14 cellular contexts compared by ENCODE assay signal in genomic region chr15:41928100-41928499, GRCh38. TPM values are rescaled to one million over a fixed set of nuclear protein-coding genes. Genes with fewer than 3 reads are reported as not detected.
DNase-seq lines count a peak whose midpoint lies in the region; ATAC-seq, FAIRE-seq and TF ChIP-seq lines count a peak whose summit lies in the region.
"Had no signal": no experiment of that assay in that cellular context is flagged by ENCODE, and none has a peak within 500 bp of the region (broad histone marks: within the 10 kb centered on the region; RNA-seq: fewer than 3 reads in every experiment).

No MANE protein-coding gene starts in this region.

- no TSS peak for BruUV-seq in PC-3 (replicated peaks; lab: Mats Ljungman, UMichigan)

- TF ChIP-seq POLR2A in GM12891 (IDR thresholded peaks at IDR 0.05; ENCODE audit: low read depth, low read length) (peak; percentile 8; the same call in 1 of the 2 replicates), spleen (IDR thresholded peaks at IDR 0.05) (no peak), GM12892 (IDR thresholded peaks at IDR 0.05; ENCODE audit: low read depth, low read length) (no peak)

- peaks cover 25% of the 10 kb centered on the region for H3K36me3 ChIP-seq in PC-3 (ENCODE audit: low read depth, low read length)
- peaks cover 0 to 24% (median 0%) of the 10 kb centered on the region in 6 donors for H3K36me3 ChIP-seq in spleen

- peaks cover 55% of the 10 kb centered on the region for H3K79me2 ChIP-seq in PC-3 (ENCODE audit: low read length)

- peak overlapping the region; percentile 97 for H3K27ac ChIP-seq in PC-3 (ENCODE audit: low read length)
- peak overlapping the region in 7 of 8 donors; percentile 19 to 79 (median 74) for H3K27ac ChIP-seq in spleen

- H3F3A ChIP-seq in PC-3 (ENCODE audit: low read length, unreplicated experiment) = peaks cover 17% of the 10 kb centered on the region

- ATAC-seq in PC-3 = peak; percentile 57
- ATAC-seq in left colon = peak; percentile 66
- ATAC-seq in omental fat pad (ENCODE audit: low FRiP score) = no peak
- ATAC-seq: naive thymus-derived CD8-positive, alpha-beta T cell had no signal

- no peak overlapping the region for H2AFZ ChIP-seq in PC-3 (ENCODE audit: low read length)

- H3K4me2 ChIP-seq in PC-3 (ENCODE audit: low read length) = peak overlapping the region; percentile 67

- no peaks in the 10 kb centered on the region for H3K9me3 ChIP-seq in PC-3 (ENCODE audit: low read length)
- no peaks in the 10 kb centered on the region for H3K9me3 ChIP-seq in spleen

- H3K9me2 ChIP-seq in PC-3 (replicated peaks; ENCODE audit: low read length) = no peaks in the 10 kb centered on the region

- H4K20me1 ChIP-seq in PC-3 (ENCODE audit: low read length) = no peaks in the 10 kb centered on the region

- H3K27me3 ChIP-seq in PC-3 (ENCODE audit: low read length) (no peaks in the 10 kb centered on the region), spleen (replicated peaks in 1 of 7) (no peaks in the 10 kb centered on the region)

- POLR2A ChIA-PET in PC-3 (lab: Charles Lee; ENCODE audit: unreplicated experiment) = interaction anchor here (0.6 to 2.1 kb wide), 5 partner anchors 11 to 154 kb away, joined by 3 to 20 read pairs (median 5); partner anchors contain the start of genes EHD4 and MAPKBP1

- CTCF ChIA-PET in PC-3 (lab: Charles Lee) = interaction anchor here (0.6 to 1.0 kb wide), 3 partner anchors 23 to 57 kb away, joined by 3 to 8 read pairs (median 3); partner anchors contain the start of gene EHD4

- intact Hi-C loops in PC-3 (cut with micrococcal nuclease) = no loop called here
- intact Hi-C loops in left colon (cut with DNase I, micrococcal nuclease) = no loop called here
- intact Hi-C loops in spleen (cut with DNase I; ENCODE audit: low total_unique reads) = no loop called here

- WGBS in spleen, 5 donors = 82 to 92% (median 85%) methylated on average over 6 of the region's 6 CpGs

- H3K4me3 ChIP-seq in PC-3 (ENCODE audit: low read length) (peak overlapping the region; percentile 8; the same call in 1 of the 2 replicates), spleen (no peak overlapping the region)

- H3K9ac ChIP-seq in PC-3 (ENCODE audit: low read length) = peak overlapping the region; percentile 87

- no peak for FAIRE-seq in GM12891 (lab: Jason Lieb, UNC)
- no peak for FAIRE-seq in GM12892 (lab: Jason Lieb, UNC)

- DNase-seq in GM12891 (ENCODE audit: insufficient read length, low spot score) = no peak
- peak; percentile 86 for DNase-seq in PC-3
- DNase-seq in left colon = no peak
- DNase-seq in spleen = no peak
- no peak for DNase-seq in AML-193 (lab: John Stamatoyannopoulos, UW)
- no peak for DNase-seq in amniotic stem cell (lab: John Stamatoyannopoulos, UW)
- no peak for DNase-seq in omental fat pad (ENCODE audit: low spot score)
- no peak for DNase-seq in GM12892 (ENCODE audit: insufficient read length)
- DNase-seq: activated CD4-positive, CD25-positive, alpha-beta regulatory T cell; CD8-positive, alpha-beta memory T cell; dermis blood vessel endothelial cell; naive thymus-derived CD8-positive, alpha-beta T cell; NCI-H1436; NCI-H748 treated with DMSO at 0.1 percent for 48 hours had no signal

- TF ChIP-seq CTCF in PC-3 (conservative IDR thresholded peaks at IDR 0.05; ENCODE audit: low read depth, low read length) (no peak), spleen (IDR thresholded peaks at IDR 0.05 in 8 of 11, conservative IDR thresholded peaks at IDR 0.05 in 3 of 11) (no peak), omental fat pad (IDR thresholded peaks at IDR 0.05) (no peak)

- H3K4me1 ChIP-seq in PC-3 (ENCODE audit: insufficient read depth, low read length) = peaks cover 70% of the 10 kb centered on the region
- peaks cover 21 to 98% (median 78%) of the 10 kb centered on the region in 6 donors for H3K4me1 ChIP-seq in spleen

TF ChIP-seq in GM12891, 5 proteins besides CTCF, POLR2A, EP300 and RAD21:
- no peak for TF ChIP-seq PAX5 (IDR thresholded peaks at IDR 0.05; ENCODE audit: insufficient read depth, low read length, severe bottlenecking)
- no peak for TF ChIP-seq POU2F2 (IDR thresholded peaks at IDR 0.05; ENCODE audit: low read depth, low read length)
- no peak for TF ChIP-seq POLR2AphosphoS5 (IDR thresholded peaks at IDR 0.05; ENCODE audit: low read depth, low read length)
- TF ChIP-seq TAF1 (IDR thresholded peaks at IDR 0.05; ENCODE audit: low read depth, low read length) = no peak
- no peak for TF ChIP-seq SPI1 (IDR thresholded peaks at IDR 0.05; ENCODE audit: low read depth, low read length)

RNA-seq across cellular contexts. Expression of gene SPTBN5, which starts 34.2 kb away (rescaled TPM):
- polyA plus RNA-seq in GM12891 (2012; ENCODE audit: low read depth, missing spikeins) = 0.08 TPM
- 0.84 and 0.98 TPM in 2 replicates for total RNA-seq in PC-3 (2014; rRNA removed)
- total RNA-seq in left colon = 1 to 10 TPM in 1 of 2 donors, under 1 TPM in 1; 0.64 to 1.4 TPM
- 1 to 10 TPM in 2 of 7 donors, under 1 TPM in 5; 0.19 to 1.2 (median 0.67) TPM for total RNA-seq in spleen
- 1 to 10 TPM in 2 of 3 donors, under 1 TPM in 1; 0.41 to 2.0 (median 1.6) TPM for polyA plus RNA-seq in spleen
- 1 to 10 TPM in 3 of 4 donors, under 1 TPM in 1; 0.19 to 3.8 (median 1.8) TPM for total RNA-seq in omental fat pad
- polyA plus RNA-seq in GM12892 (2012; ENCODE audit: missing spikeins) = 0.04 TPM
- polyA plus RNA-seq: CD8-positive, alpha-beta memory T cell had no signal

RNA-seq across cellular contexts. Expression of gene EHD4, which starts 44.3 kb away (rescaled TPM):
- 24.4 TPM for polyA plus RNA-seq in GM12891 (2012; ENCODE audit: low read depth, missing spikeins)
- 57.8 and 66.9 TPM in 2 replicates for total RNA-seq in PC-3 (2014; rRNA removed)
- total RNA-seq in left colon = 10 to 100 TPM; 42.7 to 44.3 TPM
- total RNA-seq in spleen = 10 to 100 TPM; 20.4 to 33.2 (median 22.1) TPM
- 1 to 10 TPM; 5.5 to 9.7 (median 7.7) TPM for polyA plus RNA-seq in spleen
- 10 to 100 TPM; 30.5 to 88.6 (median 37.8) TPM for total RNA-seq in omental fat pad
- polyA plus RNA-seq in GM12892 (2012; ENCODE audit: missing spikeins) = 19.9 TPM
